15 cellular contexts compared by ENCODE assay signal in genomic region chr14:77145975-77146740, GRCh38. TPM values are rescaled to one million over a fixed set of nuclear protein-coding genes. Genes with fewer than 3 reads are reported as not detected.
A peak's percentile ranks its signal among the peaks of the same experiment; 100 is the strongest.
DNase-seq lines count a peak whose midpoint lies in the region; ATAC-seq, FAIRE-seq and TF ChIP-seq lines count a peak whose summit lies in the region.
"Had no signal": no experiment of that assay in that cellular context is flagged by ENCODE, and none has a peak within 500 bp of the region (broad histone marks: within the 10 kb centered on the region; RNA-seq: fewer than 3 reads in every experiment).

No MANE protein-coding gene starts in this region.

- H3K27ac Mint-ChIP-seq in astrocyte (ENCODE audit: unreplicated experiment): peak overlapping the region; percentile 41
- no peak overlapping the region for H3K27ac Mint-ChIP-seq in neural progenitor cell

- no peak for FAIRE-seq in astrocyte (lab: Jason Lieb, UNC)
- FAIRE-seq: H54 had no signal

- H3K9ac ChIP-seq in astrocyte (ENCODE audit: low read length) (no peak overlapping the region), iPS-20b (ENCODE audit: low read depth, low read length) (peak overlapping the region; percentile 33; the same call in 1 of the 2 replicates), neural progenitor cell (no peak overlapping the region), PC-3 (ENCODE audit: low read length) (no peak overlapping the region)

- POLR2A ChIA-PET in PC-3 (lab: Charles Lee; ENCODE audit: unreplicated experiment): no interaction called here

- H3K27me3 ChIP-seq in astrocyte (ENCODE audit: insufficient read depth, low read length) (peaks cover 58% of the 10 kb centered on the region), iPS-20b (ENCODE audit: insufficient read depth, low read length) (peaks cover 37% of the 10 kb centered on the region; the same call in 1 of the 2 replicates), neural progenitor cell (peaks cover 63% of the 10 kb centered on the region), PC-3 (ENCODE audit: low read length) (peaks cover 61% of the 10 kb centered on the region)

- H3K4me3 ChIP-seq in astrocyte (ENCODE audit: insufficient read depth, low read depth, low read length): no peak overlapping the region
- H3K4me3 ChIP-seq in iPS-20b (ENCODE audit: low read length): peak overlapping the region; percentile 36; the same call in 1 of the 2 replicates
- H3K4me3 ChIP-seq in neural progenitor cell: no peak overlapping the region
- no peak overlapping the region for H3K4me3 ChIP-seq in PC-3 (ENCODE audit: low read length)
- H3K4me3 ChIP-seq: SK-N-MC had no signal

- H3K9me2 ChIP-seq in PC-3 (replicated peaks; ENCODE audit: low read length): no peaks in the 10 kb centered on the region

- no peak for TF ChIP-seq CTCF in astrocyte (IDR thresholded peaks at IDR 0.05; ENCODE audit: insufficient read depth, low read depth, low read length)
- no peak for TF ChIP-seq CTCF in neural progenitor cell (IDR thresholded peaks at IDR 0.05)
- no peak for TF ChIP-seq CTCF in PC-3 (conservative IDR thresholded peaks at IDR 0.05; ENCODE audit: low read depth, low read length)

- H3K9me3 Mint-ChIP-seq in astrocyte (ENCODE audit: unreplicated experiment) (peaks cover 2% of the 10 kb centered on the region), neural progenitor cell (no peaks in the 10 kb centered on the region)

- DNase-seq in activated CD8-positive, alpha-beta memory T cell treated with anti-CD3 and anti-CD28 coated beads, Interleukin-2, amount 50 U/mL, for 48 hours: peak; percentile 30
- no peak for DNase-seq in activated CD8-positive, alpha-beta memory T cell treated with anti-CD3 and anti-CD28 coated beads for 24 hours
- DNase-seq in astrocyte (ENCODE audit: low read depth) (no peak), NCI-H2081 (lab: John Stamatoyannopoulos, UW) (no peak), neural progenitor cell (ENCODE audit: low spot score) (no peak), PC-3 (no peak), hepatic stellate cell (ENCODE audit: low spot score) (no peak)
- DNase-seq: Karpas-422, NCI-H1930, NCI-H524 treated with DMSO at 0.1 percent for 48 hours had no signal

- H3K4me1 Mint-ChIP-seq in astrocyte (ENCODE audit: low read depth, unreplicated experiment) (no peaks in the 10 kb centered on the region), neural progenitor cell (peaks cover 37% of the 10 kb centered on the region)

- H3K27ac ChIP-seq in astrocyte (ENCODE audit: low read depth, low read length) (no peak overlapping the region), iPS-20b (ENCODE audit: low read length) (no peak overlapping the region), neural progenitor cell (no peak overlapping the region), PC-3 (ENCODE audit: low read length) (no peak overlapping the region)
- H3K27ac ChIP-seq: SK-N-MC had no signal

- H3F3A ChIP-seq in neural progenitor cell (ENCODE audit: low read depth) (peaks cover 32% of the 10 kb centered on the region), PC-3 (ENCODE audit: low read length, unreplicated experiment) (no peaks in the 10 kb centered on the region)

- intact Hi-C loops in PC-3 (cut with micrococcal nuclease): no loop called here

- CTCF ChIA-PET in PC-3 (lab: Charles Lee): no interaction called here

- no peak overlapping the region for H2AFZ ChIP-seq in astrocyte (ENCODE audit: low read depth, low read length)
- H2AFZ ChIP-seq in neural progenitor cell (replicated peaks): no peak overlapping the region
- no peak overlapping the region for H2AFZ ChIP-seq in PC-3 (ENCODE audit: low read length)

- H3K36me3 Mint-ChIP-seq in astrocyte (ENCODE audit: low read depth, unreplicated experiment): no peaks in the 10 kb centered on the region
- H3K36me3 Mint-ChIP-seq in neural progenitor cell: no peaks in the 10 kb centered on the region

- H3K9me3 ChIP-seq in astrocyte (ENCODE audit: insufficient read depth, low read depth, low read length) (no peaks in the 10 kb centered on the region), iPS-20b (ENCODE audit: insufficient read depth, low read depth, low read length) (no peaks in the 10 kb centered on the region), neural progenitor cell (ENCODE audit: low read depth) (no peaks in the 10 kb centered on the region), PC-3 (ENCODE audit: low read length) (no peaks in the 10 kb centered on the region)

- H4K20me1 ChIP-seq in astrocyte (ENCODE audit: insufficient read depth, low read length): peaks cover 5% of the 10 kb centered on the region
- H4K20me1 ChIP-seq in neural progenitor cell (ENCODE audit: low read depth): peaks cover 22% of the 10 kb centered on the region
- H4K20me1 ChIP-seq in PC-3 (ENCODE audit: low read length): no peaks in the 10 kb centered on the region

- BruUV-seq in PC-3 (replicated peaks; lab: Mats Ljungman, UMichigan): no TSS peak

- ATAC-seq in PC-3: no peak
- ATAC-seq: Right ventricle myocardium inferior had no signal

- H3K27me3 Mint-ChIP-seq in astrocyte (ENCODE audit: low read depth, unreplicated experiment) (peaks cover 53% of the 10 kb centered on the region), neural progenitor cell (ENCODE audit: insufficient read depth, low read depth) (peaks cover 33% of the 10 kb centered on the region)

- H3K4me3 Mint-ChIP-seq in astrocyte (ENCODE audit: unreplicated experiment) (no peak overlapping the region), neural progenitor cell (no peak overlapping the region)

- no peaks in the 10 kb centered on the region for H3K79me2 ChIP-seq in astrocyte (ENCODE audit: insufficient read depth, low read length)
- no peaks in the 10 kb centered on the region for H3K79me2 ChIP-seq in neural progenitor cell (ENCODE audit: low read depth)
- H3K79me2 ChIP-seq in PC-3 (ENCODE audit: low read length): no peaks in the 10 kb centered on the region

- H3K4me2 ChIP-seq in astrocyte (ENCODE audit: low read length) (no peak overlapping the region), neural progenitor cell (no peak overlapping the region), PC-3 (ENCODE audit: low read length) (no peak overlapping the region)

- H3K36me3 ChIP-seq in astrocyte (ENCODE audit: insufficient read depth, low read length) (no peaks in the 10 kb centered on the region), iPS-20b (ENCODE audit: insufficient read depth, low read depth, low read length) (no peaks in the 10 kb centered on the region), neural progenitor cell (no peaks in the 10 kb centered on the region), PC-3 (ENCODE audit: low read depth, low read length) (no peaks in the 10 kb centered on the region)

- no peaks in the 10 kb centered on the region for H3K4me1 ChIP-seq in astrocyte (ENCODE audit: insufficient read depth, low read length)
- H3K4me1 ChIP-seq in iPS-20b (ENCODE audit: insufficient read depth, low read length): peaks cover 41% of the 10 kb centered on the region
- peaks cover 8% of the 10 kb centered on the region for H3K4me1 ChIP-seq in neural progenitor cell
- H3K4me1 ChIP-seq in PC-3 (ENCODE audit: insufficient read depth, low read length): no peaks in the 10 kb centered on the region

RNA-seq across cellular contexts. Expression of gene ZDHHC22, which starts 4.6 kb away (rescaled TPM):
- total RNA-seq in astrocyte (0.50 and 0.52 TPM in 2 replicates), neural progenitor cell (ENCODE audit: low replicate concordance) (0.07 and 0.31 TPM in 2 replicates), PC-3 (2014; rRNA removed) (0.15 and 0.81 TPM in 2 replicates)
- total RNA-seq: A172, Right ventricle myocardium inferior had no signal

RNA-seq across cellular contexts. Expression of gene TMEM63C, which starts 35.4 kb away (rescaled TPM):
- total RNA-seq in astrocyte: 11.3 and 22.8 TPM in 2 replicates
- total RNA-seq in neural progenitor cell (ENCODE audit: low replicate concordance): 1.1 and 1.5 TPM in 2 replicates
- 4.0 and 5.4 TPM in 2 replicates for total RNA-seq in PC-3 (2014; rRNA removed)

RNA-seq across cellular contexts. Expression of gene CIPC, which starts 48.1 kb away (rescaled TPM):
- total RNA-seq in astrocyte: 16.7 and 20.2 TPM in 2 replicates
- 22.5 and 24.3 TPM in 2 replicates for total RNA-seq in neural progenitor cell (ENCODE audit: low replicate concordance)
- 26.0 and 26.6 TPM in 2 replicates for total RNA-seq in PC-3 (2014; rRNA removed)
